In genomic region chr2:20351555-20352229, GRCh38 we compare ENCODE assay signal across 1 cellular context.
A peak's percentile ranks its signal among the peaks of the same experiment; 100 is the strongest.
TF ChIP-seq lines count a peak whose summit lies in the region.

No MANE protein-coding gene starts in this region.

TF ChIP-seq in HepG2, 621 proteins besides CTCF, POLR2A, EP300 and RAD21 (continued from another document and continues in another):
- TF ChIP-seq, protein P1, sequence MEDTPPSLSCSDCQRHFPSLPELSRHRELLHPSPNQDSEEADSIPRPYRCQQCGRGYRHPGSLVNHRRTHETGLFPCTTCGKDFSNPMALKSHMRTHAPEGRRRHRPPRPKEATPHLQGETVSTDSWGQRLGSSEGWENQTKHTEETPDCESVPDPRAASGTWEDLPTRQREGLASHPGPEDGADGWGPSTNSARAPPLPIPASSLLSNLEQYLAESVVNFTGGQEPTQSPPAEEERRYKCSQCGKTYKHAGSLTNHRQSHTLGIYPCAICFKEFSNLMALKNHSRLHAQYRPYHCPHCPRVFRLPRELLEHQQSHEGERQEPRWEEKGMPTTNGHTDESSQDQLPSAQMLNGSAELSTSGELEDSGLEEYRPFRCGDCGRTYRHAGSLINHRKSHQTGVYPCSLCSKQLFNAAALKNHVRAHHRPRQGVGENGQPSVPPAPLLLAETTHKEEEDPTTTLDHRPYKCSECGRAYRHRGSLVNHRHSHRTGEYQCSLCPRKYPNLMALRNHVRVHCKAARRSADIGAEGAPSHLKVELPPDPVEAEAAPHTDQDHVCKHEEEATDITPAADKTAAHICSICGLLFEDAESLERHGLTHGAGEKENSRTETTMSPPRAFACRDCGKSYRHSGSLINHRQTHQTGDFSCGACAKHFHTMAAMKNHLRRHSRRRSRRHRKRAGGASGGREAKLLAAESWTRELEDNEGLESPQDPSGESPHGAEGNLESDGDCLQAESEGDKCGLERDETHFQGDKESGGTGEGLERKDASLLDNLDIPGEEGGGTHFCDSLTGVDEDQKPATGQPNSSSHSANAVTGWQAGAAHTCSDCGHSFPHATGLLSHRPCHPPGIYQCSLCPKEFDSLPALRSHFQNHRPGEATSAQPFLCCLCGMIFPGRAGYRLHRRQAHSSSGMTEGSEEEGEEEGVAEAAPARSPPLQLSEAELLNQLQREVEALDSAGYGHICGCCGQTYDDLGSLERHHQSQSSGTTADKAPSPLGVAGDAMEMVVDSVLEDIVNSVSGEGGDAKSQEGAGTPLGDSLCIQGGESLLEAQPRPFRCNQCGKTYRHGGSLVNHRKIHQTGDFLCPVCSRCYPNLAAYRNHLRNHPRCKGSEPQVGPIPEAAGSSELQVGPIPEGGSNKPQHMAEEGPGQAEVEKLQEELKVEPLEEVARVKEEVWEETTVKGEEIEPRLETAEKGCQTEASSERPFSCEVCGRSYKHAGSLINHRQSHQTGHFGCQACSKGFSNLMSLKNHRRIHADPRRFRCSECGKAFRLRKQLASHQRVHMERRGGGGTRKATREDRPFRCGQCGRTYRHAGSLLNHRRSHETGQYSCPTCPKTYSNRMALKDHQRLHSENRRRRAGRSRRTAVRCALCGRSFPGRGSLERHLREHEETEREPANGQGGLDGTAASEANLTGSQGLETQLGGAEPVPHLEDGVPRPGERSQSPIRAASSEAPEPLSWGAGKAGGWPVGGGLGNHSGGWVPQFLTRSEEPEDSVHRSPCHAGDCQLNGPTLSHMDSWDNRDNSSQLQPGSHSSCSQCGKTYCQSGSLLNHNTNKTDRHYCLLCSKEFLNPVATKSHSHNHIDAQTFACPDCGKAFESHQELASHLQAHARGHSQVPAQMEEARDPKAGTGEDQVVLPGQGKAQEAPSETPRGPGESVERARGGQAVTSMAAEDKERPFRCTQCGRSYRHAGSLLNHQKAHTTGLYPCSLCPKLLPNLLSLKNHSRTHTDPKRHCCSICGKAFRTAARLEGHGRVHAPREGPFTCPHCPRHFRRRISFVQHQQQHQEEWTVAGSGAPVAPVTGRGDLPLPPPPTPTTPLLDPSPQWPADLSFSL (CRISPR knock-in tag; IDR thresholded peaks at IDR 0.05) = no peak
- TF ChIP-seq BCL3 (CRISPR knock-in tag; IDR thresholded peaks at IDR 0.05) (no peak), TARDBP (CRISPR knock-in tag; IDR thresholded peaks at IDR 0.05) (no peak), GATAD2A (CRISPR knock-in tag; IDR thresholded peaks at IDR 0.05) (peak; percentile 72), NONO (IDR thresholded peaks at IDR 0.05) (no peak), NONO (CRISPR knock-in tag; conservative IDR thresholded peaks at IDR 0.05) (no peak; the same call in 1 of the 2 replicates), ZNF317 (CRISPR knock-in tag; IDR thresholded peaks at IDR 0.05) (0 out of 2 replicates have a peak, but pooled peaks have one; percentile 4), ZNF816 (CRISPR knock-in tag; IDR thresholded peaks at IDR 0.05; ENCODE audit: borderline replicate concordance) (no peak), HOXA7 (CRISPR knock-in tag; IDR thresholded peaks at IDR 0.05) (no peak), PHB2 (IDR thresholded peaks at IDR 0.05; ENCODE audit: partially characterized antibody) (no peak), ZNF24 (IDR thresholded peaks at IDR 0.05) (no peak), RBAK (CRISPR knock-in tag; IDR thresholded peaks at IDR 0.05) (no peak), NFIC (IDR thresholded peaks at IDR 0.05; ENCODE audit: low read length) (no peak), EHMT2 (IDR thresholded peaks at IDR 0.05; ENCODE audit: borderline replicate concordance, low read depth, low read length) (no peak), RAD51 (IDR thresholded peaks at IDR 0.05; ENCODE audit: borderline replicate concordance) (no peak), HDAC2 (CRISPR knock-in tag; IDR thresholded peaks at IDR 0.05) (peak; percentile 53), ZNF124 (CRISPR knock-in tag; IDR thresholded peaks at IDR 0.05) (no peak), ZMYM3 (CRISPR knock-in tag; IDR thresholded peaks at IDR 0.05) (0 out of 2 replicates have a peak, but pooled peaks have one; percentile 5), ZNF558 (CRISPR knock-in tag; IDR thresholded peaks at IDR 0.05; ENCODE audit: borderline replicate concordance) (no peak; the same call in 1 of the 2 replicates), BRD4 (CRISPR knock-in tag; IDR thresholded peaks at IDR 0.05) (no peak), MLX (CRISPR knock-in tag; IDR thresholded peaks at IDR 0.05) (no peak), HOXA3 (CRISPR knock-in tag; IDR thresholded peaks at IDR 0.05) (peak; percentile 57), PAX8 (CRISPR knock-in tag; IDR thresholded peaks at IDR 0.05; ENCODE audit: borderline replicate concordance) (no peak), HNF4G (IDR thresholded peaks at IDR 0.05; ENCODE audit: borderline replicate concordance, low read depth, low read length) (peak; percentile 33; the same call in 1 of the 2 replicates), HNF4G (CRISPR knock-in tag; IDR thresholded peaks at IDR 0.05; ENCODE audit: borderline replicate concordance, low read depth) (no peak), ZNF33B (CRISPR knock-in tag; IDR thresholded peaks at IDR 0.05) (no peak), ZBTB40 (IDR thresholded peaks at IDR 0.05) (no peak), ZBTB40 (CRISPR knock-in tag; IDR thresholded peaks at IDR 0.05) (no peak), ZNF441 (CRISPR knock-in tag; IDR thresholded peaks at IDR 0.05; ENCODE audit: borderline replicate concordance) (no peak), ZSCAN21 (CRISPR knock-in tag; IDR thresholded peaks at IDR 0.05; ENCODE audit: borderline replicate concordance) (no peak)
- TF ChIP-seq, protein P2, sequence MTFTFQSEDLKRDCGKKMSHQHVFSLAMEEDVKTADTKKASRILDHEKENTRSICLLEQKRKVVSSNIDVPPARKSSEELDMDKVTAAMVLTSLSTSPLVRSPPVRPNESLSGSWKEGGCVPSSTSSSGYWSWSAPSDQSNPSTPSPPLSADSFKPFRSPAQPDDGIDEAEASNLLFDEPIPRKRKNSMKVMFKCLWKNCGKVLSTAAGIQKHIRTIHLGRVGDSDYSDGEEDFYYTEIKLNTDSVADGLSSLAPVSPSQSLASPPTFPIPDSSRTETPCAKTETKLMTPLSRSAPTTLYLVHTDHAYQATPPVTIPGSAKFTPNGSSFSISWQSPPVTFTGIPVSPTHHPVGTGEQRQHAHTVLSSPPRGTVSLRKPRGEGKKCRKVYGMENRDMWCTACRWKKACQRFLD (CRISPR knock-in tag; IDR thresholded peaks at IDR 0.05; ENCODE audit: borderline replicate concordance) = no peak
- TF ChIP-seq, protein P3, sequence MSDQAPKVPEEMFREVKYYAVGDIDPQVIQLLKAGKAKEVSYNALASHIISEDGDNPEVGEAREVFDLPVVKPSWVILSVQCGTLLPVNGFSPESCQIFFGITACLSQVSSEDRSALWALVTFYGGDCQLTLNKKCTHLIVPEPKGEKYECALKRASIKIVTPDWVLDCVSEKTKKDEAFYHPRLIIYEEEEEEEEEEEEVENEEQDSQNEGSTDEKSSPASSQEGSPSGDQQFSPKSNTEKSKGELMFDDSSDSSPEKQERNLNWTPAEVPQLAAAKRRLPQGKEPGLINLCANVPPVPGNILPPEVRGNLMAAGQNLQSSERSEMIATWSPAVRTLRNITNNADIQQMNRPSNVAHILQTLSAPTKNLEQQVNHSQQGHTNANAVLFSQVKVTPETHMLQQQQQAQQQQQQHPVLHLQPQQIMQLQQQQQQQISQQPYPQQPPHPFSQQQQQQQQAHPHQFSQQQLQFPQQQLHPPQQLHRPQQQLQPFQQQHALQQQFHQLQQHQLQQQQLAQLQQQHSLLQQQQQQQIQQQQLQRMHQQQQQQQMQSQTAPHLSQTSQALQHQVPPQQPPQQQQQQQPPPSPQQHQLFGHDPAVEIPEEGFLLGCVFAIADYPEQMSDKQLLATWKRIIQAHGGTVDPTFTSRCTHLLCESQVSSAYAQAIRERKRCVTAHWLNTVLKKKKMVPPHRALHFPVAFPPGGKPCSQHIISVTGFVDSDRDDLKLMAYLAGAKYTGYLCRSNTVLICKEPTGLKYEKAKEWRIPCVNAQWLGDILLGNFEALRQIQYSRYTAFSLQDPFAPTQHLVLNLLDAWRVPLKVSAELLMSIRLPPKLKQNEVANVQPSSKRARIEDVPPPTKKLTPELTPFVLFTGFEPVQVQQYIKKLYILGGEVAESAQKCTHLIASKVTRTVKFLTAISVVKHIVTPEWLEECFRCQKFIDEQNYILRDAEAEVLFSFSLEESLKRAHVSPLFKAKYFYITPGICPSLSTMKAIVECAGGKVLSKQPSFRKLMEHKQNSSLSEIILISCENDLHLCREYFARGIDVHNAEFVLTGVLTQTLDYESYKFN (CRISPR knock-in tag; conservative IDR thresholded peaks at IDR 0.05) = no peak; the same call in 1 of the 2 replicates
- TF ChIP-seq, protein P4, sequence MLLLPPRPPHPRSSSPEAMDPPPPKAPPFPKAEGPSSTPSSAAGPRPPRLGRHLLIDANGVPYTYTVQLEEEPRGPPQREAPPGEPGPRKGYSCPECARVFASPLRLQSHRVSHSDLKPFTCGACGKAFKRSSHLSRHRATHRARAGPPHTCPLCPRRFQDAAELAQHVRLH (CRISPR knock-in tag; IDR thresholded peaks at IDR 0.05; ENCODE audit: borderline replicate concordance, low read depth) = no peak
- TF ChIP-seq, protein P5, sequence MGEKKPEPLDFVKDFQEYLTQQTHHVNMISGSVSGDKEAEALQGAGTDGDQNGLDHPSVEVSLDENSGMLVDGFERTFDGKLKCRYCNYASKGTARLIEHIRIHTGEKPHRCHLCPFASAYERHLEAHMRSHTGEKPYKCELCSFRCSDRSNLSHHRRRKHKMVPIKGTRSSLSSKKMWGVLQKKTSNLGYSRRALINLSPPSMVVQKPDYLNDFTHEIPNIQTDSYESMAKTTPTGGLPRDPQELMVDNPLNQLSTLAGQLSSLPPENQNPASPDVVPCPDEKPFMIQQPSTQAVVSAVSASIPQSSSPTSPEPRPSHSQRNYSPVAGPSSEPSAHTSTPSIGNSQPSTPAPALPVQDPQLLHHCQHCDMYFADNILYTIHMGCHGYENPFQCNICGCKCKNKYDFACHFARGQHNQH (CRISPR knock-in tag; IDR thresholded peaks at IDR 0.05) = no peak
